ENCODE assay signal across 1 cellular context in genomic region chr6:2925842-2926747, GRCh38.
TF ChIP-seq lines count a peak whose summit lies in the region.

No MANE protein-coding gene starts in this region.

TF ChIP-seq in HepG2, 621 proteins besides CTCF, POLR2A, EP300 and RAD21 (continued from another document):
- peak; percentile 73; the same call in 1 of the 2 replicates for TF ChIP-seq ZBTB39 (CRISPR knock-in tag; IDR thresholded peaks at IDR 0.05)
- TF ChIP-seq TFE3 (CRISPR knock-in tag; IDR thresholded peaks at IDR 0.05), result peak; percentile 88
- peak; percentile 86 for TF ChIP-seq ZNF263 (CRISPR knock-in tag; IDR thresholded peaks at IDR 0.05)
- TF ChIP-seq RCOR2 (CRISPR knock-in tag; IDR thresholded peaks at IDR 0.05), result 0 out of 2 replicates have a peak, but pooled peaks have one; percentile 43
- TF ChIP-seq PPARG (CRISPR knock-in tag; conservative IDR thresholded peaks at IDR 0.05), result peak; percentile 34; the same call in 1 of the 2 replicates
- TF ChIP-seq ETV5 (CRISPR knock-in tag; IDR thresholded peaks at IDR 0.05; ENCODE audit: borderline replicate concordance), result peak; percentile 32; the same call in 1 of the 2 replicates
- TF ChIP-seq ZFP37 (CRISPR knock-in tag; IDR thresholded peaks at IDR 0.05; ENCODE audit: borderline replicate concordance), result peak; percentile 59; the same call in 1 of the 2 replicates
- TF ChIP-seq RARA (CRISPR knock-in tag; IDR thresholded peaks at IDR 0.05), result peak; percentile 75
- TF ChIP-seq SOX5 (CRISPR knock-in tag; IDR thresholded peaks at IDR 0.05; ENCODE audit: borderline replicate concordance), result peak; percentile 74; the same call in 1 of the 2 replicates
- 0 out of 2 replicates have a peak, but pooled peaks have one; percentile 28 for TF ChIP-seq IKZF5 (CRISPR knock-in tag; IDR thresholded peaks at IDR 0.05)
- peak; percentile 54 for TF ChIP-seq SALL1 (CRISPR knock-in tag; IDR thresholded peaks at IDR 0.05)
- TF ChIP-seq HIC2 (CRISPR knock-in tag; IDR thresholded peaks at IDR 0.05; ENCODE audit: low read depth), result peak; percentile 24; the same call in 1 of the 2 replicates
- TF ChIP-seq MNT (IDR thresholded peaks at IDR 0.05), result peak; percentile 39; the same call in 1 of the 2 replicates
- TF ChIP-seq ZFX (CRISPR knock-in tag; IDR thresholded peaks at IDR 0.05; ENCODE audit: low read depth), result 0 out of 2 replicates have a peak, but pooled peaks have one; percentile 24
- 0 out of 2 replicates have a peak, but pooled peaks have one; percentile 55 for TF ChIP-seq ZBTB34 (CRISPR knock-in tag; IDR thresholded peaks at IDR 0.05)
- TF ChIP-seq HOMEZ (CRISPR knock-in tag; IDR thresholded peaks at IDR 0.05; ENCODE audit: low read depth), result peak; percentile 49; the same call in 1 of the 2 replicates
